Comparison of ENCODE assay signal across 20 cellular contexts in genomic region chrX:137297167-137297566, GRCh38.
A peak's percentile ranks its signal among the peaks of the same experiment; 100 is the strongest.
DNase-seq lines count a peak whose midpoint lies in the region; ATAC-seq, FAIRE-seq and TF ChIP-seq lines count a peak whose summit lies in the region.
"Had no signal": no experiment of that assay in that cellular context is flagged by ENCODE, and none has a peak within 500 bp of the region (broad histone marks: within the 10 kb centered on the region; RNA-seq: fewer than 3 reads in every experiment).

No MANE protein-coding gene starts in this region.

- SMC1A ChIA-PET in GM12878 (lab: Charles Lee; ENCODE audit: uncharacterized antibody, unreplicated experiment), result no interaction called here

- TF ChIP-seq CTCF in A549 (IDR thresholded peaks at IDR 0.05), result no peak
- TF ChIP-seq CTCF in GM12878 (IDR thresholded peaks at IDR 0.05 in 2 of 3, conservative IDR thresholded peaks at IDR 0.05 in 1 of 3; ENCODE audit: control insufficient read depth in 2 of 3, extremely low read depth in 1 of 3, insufficient read depth in 1 of 3, low read depth in 3 of 3, low read length in 3 of 3), result no peak

- no TSS peak for BruUV-seq in GM12878 (replicated peaks; lab: Mats Ljungman, UMichigan)

- H3K4me2 ChIP-seq in A549, result no peak overlapping the region
- H3K4me2 ChIP-seq in GM12878 (ENCODE audit: control insufficient read depth, insufficient read depth), result no peak overlapping the region
- H3K4me2 ChIP-seq: BLaER1 treated with 17β-estradiol and CSF1 and Interleukin-3, amounts not matched to agents 10 nM and 100 nM had no signal

- TF ChIP-seq POLR2A in A549 (IDR thresholded peaks at IDR 0.05; ENCODE audit: low read length) (no peak), GM12878 (IDR thresholded peaks at IDR 0.05; ENCODE audit: low read depth, low read length) (no peak)

- 3% methylated on average over 4 of the region's 4 CpGs for WGBS in A549 (ENCODE audit: missing lambda C conversion rate)
- WGBS in GM12878 (ENCODE audit: insufficient coverage, insufficient replicate concordance, low lambda C conversion rate, missing lambda C conversion rate), result 4% methylated on average over 4 of the region's 4 CpGs

- intact Hi-C loops in GM12878 (cut with micrococcal nuclease; ENCODE audit: unreplicated experiment) (no loop called here), cardiac septum (cut with DNase I) (no loop called here)

- no peaks in the 10 kb centered on the region for H3K36me3 ChIP-seq in GM12878 (ENCODE audit: control insufficient read depth in 2 of 2, insufficient read depth in 2 of 2, low read length in 1 of 2)
- H3K36me3 ChIP-seq: BLaER1 treated with 17β-estradiol and CSF1 and Interleukin-3, amounts not matched to agents 10 nM and 100 nM had no signal

- H3K9ac ChIP-seq in GM12878 (ENCODE audit: control insufficient read depth, insufficient read depth, low read length), result no peak overlapping the region
- H3K9ac ChIP-seq: BLaER1 treated with 17β-estradiol and CSF1 and Interleukin-3, amounts not matched to agents 10 nM and 100 nM had no signal

- POLR2A ChIA-PET in A549 (lab: Yijun Ruan, JAX) (no interaction called here), HEK293T (lab: Yijun Ruan, JAX) (no interaction called here), GM12878 (lab: Charles Lee) (no interaction called here)

- in situ Hi-C loops in GM12878 (cut with MboI), result no loop called here

- no peak for ATAC-seq in A549
- no peak for ATAC-seq in GM12878
- ATAC-seq in activated CD4-positive, CD25-positive, alpha-beta regulatory T cell treated with anti-CD3 and anti-CD28 coated beads, Interleukin-2, amount 50 U/mL, for 24 hours, result no peak
- ATAC-seq: CD8-positive, alpha-beta T cell had no signal

- no peaks in the 10 kb centered on the region for H3K79me2 ChIP-seq in GM12878 (ENCODE audit: control insufficient read depth, insufficient read depth, low read length)

- RAD21 ChIA-PET in GM12878 (lab: Charles Lee; ENCODE audit: unreplicated experiment), result no interaction called here

- H3K9me3 ChIP-seq in A549 (no peaks in the 10 kb centered on the region), GM12878 (replicated peaks; ENCODE audit: control insufficient read depth, insufficient read depth, low read length) (no peaks in the 10 kb centered on the region)
- H3K9me3 ChIP-seq: Caco-2 had no signal

- no peak overlapping the region for H3K4me3 ChIP-seq in A549
- H3K4me3 ChIP-seq in GM12878, result no peak overlapping the region
- H3K4me3 ChIP-seq: BLaER1 treated with 17β-estradiol and CSF1 and Interleukin-3, amounts not matched to agents 10 nM and 100 nM had no signal

- H3K27ac ChIP-seq in A549 (no peak overlapping the region), GM12878 (ENCODE audit: control insufficient read depth, insufficient read depth) (no peak overlapping the region)
- H3K27ac ChIP-seq: BLaER1 treated with 17β-estradiol and CSF1 and Interleukin-3, amounts not matched to agents 10 nM and 100 nM; C4-2B had no signal

- H3K27me3 ChIP-seq in GM12878 (replicated peaks in 1 of 2; ENCODE audit: control insufficient read depth in 2 of 2, insufficient read depth in 2 of 2, low read length in 1 of 2), result no peaks in the 10 kb centered on the region

- no peaks in the 10 kb centered on the region for H4K20me1 ChIP-seq in GM12878 (ENCODE audit: control insufficient read depth, insufficient read depth)
- H4K20me1 ChIP-seq: BLaER1 treated with 17β-estradiol and CSF1 and Interleukin-3, amounts not matched to agents 10 nM and 100 nM had no signal

- TF ChIP-seq RAD21 in A549 (conservative IDR thresholded peaks at IDR 0.05 in 1 of 2, IDR thresholded peaks at IDR 0.05 in 1 of 2), result no peak
- TF ChIP-seq RAD21 in GM12878 (IDR thresholded peaks at IDR 0.05; ENCODE audit: insufficient read depth, low read depth, low read length), result no peak

- FAIRE-seq in A549 (lab: Jason Lieb, UNC), result peak; percentile 68
- no peak for FAIRE-seq in GM12878 (lab: Jason Lieb, UNC)
- FAIRE-seq: A204.1, D721Med, GM19239 had no signal

- TF ChIP-seq EP300 in A549 (IDR thresholded peaks at IDR 0.05) (no peak), GM12878 (IDR thresholded peaks at IDR 0.05; ENCODE audit: borderline replicate concordance in 1 of 2, control insufficient read depth in 1 of 2, low read depth in 2 of 2, low read length in 2 of 2) (no peak)

- CTCF ChIA-PET in A549 (lab: Yijun Ruan, JAX), result no interaction called here
- CTCF ChIA-PET in HEK293T (lab: Yijun Ruan, JAX), result no interaction called here
- CTCF ChIA-PET in GM12878 (lab: Yijun Ruan, JAX), result no interaction called here

- H3K4me1 ChIP-seq in A549, result no peaks in the 10 kb centered on the region
- H3K4me1 ChIP-seq in GM12878 (ENCODE audit: control insufficient read depth, insufficient read depth, low read length), result no peaks in the 10 kb centered on the region
- H3K4me1 ChIP-seq: BLaER1 treated with 17β-estradiol and CSF1 and Interleukin-3, amounts not matched to agents 10 nM and 100 nM; Caco-2 had no signal

- H2AFZ ChIP-seq in GM12878 (ENCODE audit: control insufficient read depth, low read depth, low read length), result no peak overlapping the region

- DNase-seq in A549 (ENCODE audit: low read depth in 1 of 2, low spot score in 1 of 2) (no peak), HEK293T (ENCODE audit: extremely low spot score) (no peak), GM12878 (ENCODE audit: low read depth, low spot score) (no peak), cardiac septum (ENCODE audit: low spot score) (no peak)
- DNase-seq: 8988T; AML-193; Caco-2; Calu3; CD4-positive, alpha-beta T cell; CD8-positive, alpha-beta T cell; DMS79; DND-41; EL; GDM1 had no signal

TF ChIP-seq in A549, 52 proteins besides CTCF, POLR2A, EP300 and RAD21 (continues in another document):
- TF ChIP-seq EHF (CRISPR knock-in tag; IDR thresholded peaks at IDR 0.05), result no peak
- no peak for TF ChIP-seq CHD4 (IDR thresholded peaks at IDR 0.05; ENCODE audit: borderline replicate concordance)
- TF ChIP-seq ZSCAN20 (CRISPR knock-in tag; IDR thresholded peaks at IDR 0.05), result no peak
- TF ChIP-seq BCL3 (IDR thresholded peaks at IDR 0.05), result no peak
- TF ChIP-seq KDM1A (IDR thresholded peaks at IDR 0.05; ENCODE audit: low read depth), result no peak
- TF ChIP-seq NFE2L2 (conservative IDR thresholded peaks at IDR 0.05; ENCODE audit: low read length), result no peak
- TF ChIP-seq TP53 (CRISPR knock-in tag; IDR thresholded peaks at IDR 0.05), result no peak
- no peak for TF ChIP-seq MYC (IDR thresholded peaks at IDR 0.05; ENCODE audit: borderline replicate concordance, low read length)
- TF ChIP-seq CEBPB (IDR thresholded peaks at IDR 0.05), result no peak

TF ChIP-seq in HEK293T, 16 proteins besides CTCF, POLR2A, EP300 and RAD21:
- TF ChIP-seq ELF4 (IDR thresholded peaks at IDR 0.05), result peak; percentile 92
- no peak for TF ChIP-seq NFRKB (IDR thresholded peaks at IDR 0.05)

TF ChIP-seq in GM12878, 131 proteins besides CTCF, POLR2A, EP300 and RAD21:
- peak; percentile 39; the same call in 1 of the 2 replicates for TF ChIP-seq ZBTB40 (IDR thresholded peaks at IDR 0.05; ENCODE audit: borderline replicate concordance)
- no peak for TF ChIP-seq ZNF24 (IDR thresholded peaks at IDR 0.05)
